Comparison of ENCODE assay signal across 12 cellular contexts in genomic region chr16:86029131-86029741, GRCh38.
DNase-seq lines count a peak whose midpoint lies in the region; ATAC-seq and TF ChIP-seq lines count a peak whose summit lies in the region.
"Had no signal": no experiment of that assay in that cellular context is flagged by ENCODE, and none has a peak within 500 bp of the region (broad histone marks: within the 10 kb centered on the region; RNA-seq: fewer than 3 reads in every experiment).

No MANE protein-coding gene starts in this region.

- no peaks in the 10 kb centered on the region for H3K9me2 ChIP-seq in OCI-LY7 (ENCODE audit: insufficient read depth, low read length)

- 31 to 34% (median 34%) methylated on average over 17 to 20 of the region's 20 CpGs for WGBS in heart left ventricle, 4 donors
- 52 to 55% methylated on average over 8 to 20 of the region's 20 CpGs for WGBS in testis, 2 donors

- no peak overlapping the region for H3K4me3 ChIP-seq in DND-41 (ENCODE audit: low read depth in 1 of 2, low read length in 2 of 2)
- H3K4me3 ChIP-seq in heart left ventricle, result no peak overlapping the region
- H3K4me3 ChIP-seq in osteoblast (ENCODE audit: insufficient read depth, low read length), result no peak overlapping the region
- H3K4me3 ChIP-seq in testis, result no peak overlapping the region
- no peak overlapping the region for H3K4me3 ChIP-seq in OCI-LY7 (ENCODE audit: low read depth, low read length, poor library complexity, severe bottlenecking)
- H3K4me3 ChIP-seq: K562, uterus had no signal

- TF ChIP-seq CTCF in DND-41 (IDR thresholded peaks at IDR 0.05; ENCODE audit: borderline replicate concordance, extremely low read depth, low read length, poor library complexity, severe bottlenecking) (no peak), heart left ventricle (IDR thresholded peaks at IDR 0.05) (no peak), osteoblast (IDR thresholded peaks at IDR 0.05; ENCODE audit: extremely low read depth, low read depth, low read length) (no peak), foreskin keratinocyte (conservative IDR thresholded peaks at IDR 0.05) (no peak), testis (IDR thresholded peaks at IDR 0.05) (no peak), OCI-LY7 (conservative IDR thresholded peaks at IDR 0.05; ENCODE audit: low read length) (no peak)

- no peaks in the 10 kb centered on the region for H3K79me2 ChIP-seq in DND-41 (ENCODE audit: insufficient read depth, low read length)
- no peaks in the 10 kb centered on the region for H3K79me2 ChIP-seq in osteoblast (ENCODE audit: insufficient read depth, low read length)
- H3K79me2 ChIP-seq in OCI-LY7 (ENCODE audit: insufficient read depth, low read depth, low read length), result no peaks in the 10 kb centered on the region

- H3K27ac ChIP-seq in DND-41 (ENCODE audit: low read length) (no peak overlapping the region), heart left ventricle (peak overlapping the region in 6 of 12 donors; percentile 18 to 64 (median 34)), osteoblast (ENCODE audit: low read depth, low read length) (no peak overlapping the region), foreskin keratinocyte (no peak overlapping the region), testis (no peak overlapping the region), OCI-LY7 (ENCODE audit: low read depth, low read length, poor library complexity, severe bottlenecking) (no peak overlapping the region)
- H3K27ac ChIP-seq: uterus had no signal

- no TSS peak for BruUV-seq in OCI-LY7 (replicated peaks; lab: Mats Ljungman, UMichigan)

- H3K9me3 ChIP-seq in DND-41 (ENCODE audit: insufficient read depth, low read length, severe bottlenecking) (peaks cover 5% of the 10 kb centered on the region), heart left ventricle (peaks cover 0 to 11% (median 9%) of the 10 kb centered on the region in 12 donors), osteoblast (ENCODE audit: low read depth, low read length) (no peaks in the 10 kb centered on the region), testis (no peaks in the 10 kb centered on the region), OCI-LY7 (ENCODE audit: low read length) (peaks cover 7% of the 10 kb centered on the region; the same call in 1 of the 2 replicates)

- no peaks in the 10 kb centered on the region for H3K4me1 ChIP-seq in DND-41 (ENCODE audit: insufficient read depth, low read length)
- H3K4me1 ChIP-seq in heart left ventricle, result peaks cover 0 to 17% (median 3%) of the 10 kb centered on the region in 12 donors
- no peaks in the 10 kb centered on the region for H3K4me1 ChIP-seq in osteoblast (ENCODE audit: insufficient read depth, low read length)
- no peaks in the 10 kb centered on the region for H3K4me1 ChIP-seq in foreskin keratinocyte
- H3K4me1 ChIP-seq in testis, result no peaks in the 10 kb centered on the region
- no peaks in the 10 kb centered on the region for H3K4me1 ChIP-seq in OCI-LY7 (ENCODE audit: insufficient read depth, low read length, poor library complexity, severe bottlenecking)
- H3K4me1 ChIP-seq: uterus had no signal

- peak; percentile 41 for DNase-seq in DND-41
- peak; percentile 49 for DNase-seq in amniotic epithelial cell (ENCODE audit: low read depth)
- DNase-seq in heart left ventricle, result peak in 4 of 5 donors; percentile 48 to 68 (median 55)
- DNase-seq in osteoblast (ENCODE audit: insufficient read length, low spot score, missing footprints), result peak; percentile 67
- DNase-seq in foreskin keratinocyte, result no peak
- DNase-seq in testis, result no peak
- DNase-seq in OCI-LY7 (ENCODE audit: low spot score), result no peak
- DNase-seq: NCI-H774; stimulated activated CD4-positive, alpha-beta T cell treated with anti-CD3 and anti-CD28 coated beads, Interleukin-4, amount 100 ng/mL, for 4 hours; uterus had no signal

- no peak overlapping the region for H3K4me2 ChIP-seq in DND-41 (ENCODE audit: insufficient read depth, low read length)
- H3K4me2 ChIP-seq in osteoblast (ENCODE audit: insufficient read depth, low read length), result no peak overlapping the region
- H3K4me2 ChIP-seq in OCI-LY7 (ENCODE audit: low read length), result no peak overlapping the region

- H2AFZ ChIP-seq in DND-41 (ENCODE audit: low read depth, low read length) (no peak overlapping the region), osteoblast (ENCODE audit: low read length) (no peak overlapping the region), OCI-LY7 (ENCODE audit: low read length) (no peak overlapping the region)

- H3K27me3 ChIP-seq in DND-41 (ENCODE audit: insufficient read depth, low read length, poor library complexity) (no peaks in the 10 kb centered on the region), heart left ventricle (peaks cover 0 to 59% (median 6%) of the 10 kb centered on the region in 9 donors), osteoblast (ENCODE audit: insufficient read depth, low read length) (peaks cover 24% of the 10 kb centered on the region), foreskin keratinocyte (no peaks in the 10 kb centered on the region), testis (no peaks in the 10 kb centered on the region)

- CTCF ChIA-PET in OCI-LY7 (lab: Charles Lee; ENCODE audit: unreplicated experiment), result no interaction called here

- POLR2A ChIA-PET in OCI-LY7 (lab: Charles Lee), result no interaction called here

- H3K9ac ChIP-seq in DND-41 (ENCODE audit: low read depth, low read length), result no peak overlapping the region

- H4K20me1 ChIP-seq in DND-41 (ENCODE audit: insufficient read depth, low read length), result no peaks in the 10 kb centered on the region
- no peaks in the 10 kb centered on the region for H4K20me1 ChIP-seq in osteoblast (ENCODE audit: insufficient read depth, low read length)
- no peaks in the 10 kb centered on the region for H4K20me1 ChIP-seq in OCI-LY7 (ENCODE audit: insufficient read depth, low read length)

- peak; percentile 80 for ATAC-seq in DND-41 (ENCODE audit: insufficient read depth, low read depth)
- peak; percentile 52 to 79 (median 60) for ATAC-seq in heart left ventricle
- no peak for ATAC-seq in foreskin keratinocyte
- no peak for ATAC-seq in HG03196 (IDR thresholded peaks at IDR 0.05; ENCODE audit: unreplicated experiment)
- ATAC-seq: K562 had no signal

- intact Hi-C loops in heart left ventricle (cut with DNase I), result no loop called here
- intact Hi-C loops in testis (cut with DNase I; ENCODE audit: low total_unique reads), result no loop called here
- intact Hi-C loops in OCI-LY7 (cut with micrococcal nuclease; ENCODE audit: unreplicated experiment), result no loop called here

- H3K36me3 ChIP-seq in DND-41 (ENCODE audit: insufficient read depth, low read length) (no peaks in the 10 kb centered on the region), heart left ventricle (no peaks in the 10 kb centered on the region), osteoblast (ENCODE audit: insufficient read depth, low read length) (no peaks in the 10 kb centered on the region), testis (ENCODE audit: low read depth, missing control alignments) (no peaks in the 10 kb centered on the region), OCI-LY7 (ENCODE audit: insufficient read depth, low read length) (no peaks in the 10 kb centered on the region)
- H3K36me3 ChIP-seq: uterus had no signal

- TF ChIP-seq POLR2A in heart left ventricle (IDR thresholded peaks at IDR 0.05), result peak in 1 of 2 donors; percentile 14
- TF ChIP-seq POLR2A in testis (IDR thresholded peaks at IDR 0.05), result no peak

Comparison
In these comparisons a context has a peak if more than half of its experiments do, and no peak if none do; other contexts are left out.
1. ATAC-seq: peak in DND-41 (single experiment) and heart left ventricle (4 of 4); none in foreskin keratinocyte (single experiment) and HG03196 (single experiment).
2. DNase-seq: peak in DND-41 (single experiment), amniotic epithelial cell (single experiment), heart left ventricle (4 of 5) and osteoblast (single experiment); none in foreskin keratinocyte (0 of 2), testis (single experiment) and OCI-LY7 (single experiment).